Comparison of ENCODE assay signal across 11 cellular contexts in genomic region chrX:85627363-85627762, GRCh38.
A peak's percentile ranks its signal among the peaks of the same experiment; 100 is the strongest.
DNase-seq lines count a peak whose midpoint lies in the region; ATAC-seq, FAIRE-seq and TF ChIP-seq lines count a peak whose summit lies in the region.
"Had no signal": no experiment of that assay in that cellular context is flagged by ENCODE, and none has a peak within 500 bp of the region (broad histone marks: within the 10 kb centered on the region; RNA-seq: fewer than 3 reads in every experiment).

No MANE protein-coding gene starts in this region.

- SMC1A ChIA-PET in GM12878 (lab: Charles Lee; ENCODE audit: uncharacterized antibody, unreplicated experiment): interaction anchor here (0.6 kb wide), 1 partner anchor 541 kb away, joined by 3 read pairs; no protein-coding TSS in a partner anchor

- CTCF ChIA-PET in GM12878 (lab: Yijun Ruan, JAX): interaction anchor here (0.7 to 3.3 kb wide), 9 partner anchors 9 to 1320 kb away, joined by 3 to 10 read pairs (median 5); no protein-coding TSS in a partner anchor
- CTCF ChIA-PET in activated CD8-positive, alpha-beta memory T cell treated with anti-CD3 and anti-CD28 coated beads, Interleukin-2, amount 10 ng/mL, durations not matched to agents 7 days and 5 days (lab: Charles Lee): no interaction called here

- no TSS peak for BruUV-seq in GM12878 (replicated peaks; lab: Mats Ljungman, UMichigan)

- RAD21 ChIA-PET in GM12878 (lab: Charles Lee; ENCODE audit: unreplicated experiment): interaction anchor here (1.3 kb wide), 1 partner anchor 544 kb away, joined by 4 read pairs; no protein-coding TSS in a partner anchor

- peak; percentile 52; the same call in 1 of the 2 replicates for TF ChIP-seq RAD21 in GM12878 (IDR thresholded peaks at IDR 0.05; ENCODE audit: insufficient read depth, low read depth, low read length)

- H3K4me1 ChIP-seq in GM12878 (ENCODE audit: control insufficient read depth, insufficient read depth, low read length) (no peaks in the 10 kb centered on the region), esophagus muscularis mucosa (no peaks in the 10 kb centered on the region)

- intact Hi-C loops in GM12878 (cut with micrococcal nuclease; ENCODE audit: unreplicated experiment): no loop called here
- intact Hi-C loops in esophagus muscularis mucosa (cut with DNase I): no loop called here

- no peak overlapping the region for H3K27ac Mint-ChIP-seq in nephron progenitor cell
- no peak overlapping the region for H3K27ac Mint-ChIP-seq in activated CD8-positive, alpha-beta memory T cell treated with anti-CD3 and anti-CD28 coated beads, Interleukin-2, amount 10 ng/mL, durations not matched to agents 7 days and 5 days
- H3K27ac Mint-ChIP-seq: mesothelial cell of epicardium; stimulated activated naive B cell treated with anti-CD40 and anti-IgM and Interleukin-4, amounts not matched to agents 10 μg/mL and 1 μg/mL and 100 μg/mL, for 72 hours had no signal

- H3K27me3 Mint-ChIP-seq in nephron progenitor cell (ENCODE audit: low read depth, poor library complexity): peaks cover 4% of the 10 kb centered on the region
- H3K27me3 Mint-ChIP-seq in activated CD8-positive, alpha-beta memory T cell treated with anti-CD3 and anti-CD28 coated beads, Interleukin-2, amount 10 ng/mL, durations not matched to agents 7 days and 5 days: no peaks in the 10 kb centered on the region
- H3K27me3 Mint-ChIP-seq: stimulated activated naive B cell treated with anti-CD40 and anti-IgM and Interleukin-4, amounts not matched to agents 10 μg/mL and 1 μg/mL and 100 μg/mL, for 72 hours had no signal

- H3K9ac ChIP-seq in GM12878 (ENCODE audit: control insufficient read depth, insufficient read depth, low read length): no peak overlapping the region

- POLR2A ChIA-PET in GM12878 (lab: Charles Lee): no interaction called here

- TF ChIP-seq POLR2A in GM12878 (IDR thresholded peaks at IDR 0.05; ENCODE audit: low read depth, low read length) (no peak), esophagus muscularis mucosa (IDR thresholded peaks at IDR 0.05; ENCODE audit: low read depth) (no peak)

- 0% methylated on average over 3 of the region's 3 CpGs for WGBS in GM12878 (ENCODE audit: insufficient coverage, insufficient replicate concordance, low lambda C conversion rate, missing lambda C conversion rate)
- 57% methylated on average over 3 of the region's 3 CpGs for WGBS in esophagus muscularis mucosa

- H3K9me3 ChIP-seq in GM12878 (replicated peaks; ENCODE audit: control insufficient read depth, insufficient read depth, low read length) (no peaks in the 10 kb centered on the region), esophagus muscularis mucosa (peaks cover 0 to 6% (median 0%) of the 10 kb centered on the region in 4 donors)

- H2AFZ ChIP-seq in GM12878 (ENCODE audit: control insufficient read depth, low read depth, low read length): no peak overlapping the region

- H3K27ac ChIP-seq in GM12878 (ENCODE audit: control insufficient read depth, insufficient read depth) (no peak overlapping the region), esophagus muscularis mucosa (replicated peaks in 1 of 4) (no peak overlapping the region)

- H3K36me3 Mint-ChIP-seq in nephron progenitor cell (ENCODE audit: low read depth): no peaks in the 10 kb centered on the region
- H3K36me3 Mint-ChIP-seq in activated CD8-positive, alpha-beta memory T cell treated with anti-CD3 and anti-CD28 coated beads, Interleukin-2, amount 10 ng/mL, durations not matched to agents 7 days and 5 days: no peaks in the 10 kb centered on the region
- H3K36me3 Mint-ChIP-seq: stimulated activated naive B cell treated with anti-CD40 and anti-IgM and Interleukin-4, amounts not matched to agents 10 μg/mL and 1 μg/mL and 100 μg/mL, for 72 hours had no signal

- H3K27me3 ChIP-seq in GM12878 (replicated peaks in 1 of 2; ENCODE audit: control insufficient read depth in 2 of 2, insufficient read depth in 2 of 2, low read length in 1 of 2) (no peaks in the 10 kb centered on the region), esophagus muscularis mucosa (no peaks in the 10 kb centered on the region)

- H3K4me2 ChIP-seq in GM12878 (ENCODE audit: control insufficient read depth, insufficient read depth): no peak overlapping the region

- TF ChIP-seq CTCF in GM12878 (IDR thresholded peaks at IDR 0.05 in 2 of 3, conservative IDR thresholded peaks at IDR 0.05 in 1 of 3; ENCODE audit: control insufficient read depth in 2 of 3, extremely low read depth in 1 of 3, insufficient read depth in 1 of 3, low read depth in 3 of 3, low read length in 3 of 3) (peak; percentile 46 to 61 (median 50)), nephron progenitor cell (IDR thresholded peaks at IDR 0.05) (peak; percentile 53), esophagus muscularis mucosa (IDR thresholded peaks at IDR 0.05) (no peak)

- H3K4me3 Mint-ChIP-seq in nephron progenitor cell: no peak overlapping the region
- H3K4me3 Mint-ChIP-seq in activated CD8-positive, alpha-beta memory T cell treated with anti-CD3 and anti-CD28 coated beads, Interleukin-2, amount 10 ng/mL, durations not matched to agents 7 days and 5 days: no peak overlapping the region
- H3K4me3 Mint-ChIP-seq: mesothelial cell of epicardium; stimulated activated naive B cell treated with anti-CD40 and anti-IgM and Interleukin-4, amounts not matched to agents 10 μg/mL and 1 μg/mL and 100 μg/mL, for 72 hours had no signal

- no peaks in the 10 kb centered on the region for H3K4me1 Mint-ChIP-seq in nephron progenitor cell
- no peaks in the 10 kb centered on the region for H3K4me1 Mint-ChIP-seq in activated CD8-positive, alpha-beta memory T cell treated with anti-CD3 and anti-CD28 coated beads, Interleukin-2, amount 10 ng/mL, durations not matched to agents 7 days and 5 days
- H3K4me1 Mint-ChIP-seq: mesothelial cell of epicardium; stimulated activated naive B cell treated with anti-CD40 and anti-IgM and Interleukin-4, amounts not matched to agents 10 μg/mL and 1 μg/mL and 100 μg/mL, for 72 hours had no signal

- H3K4me3 ChIP-seq in GM12878 (no peak overlapping the region), esophagus muscularis mucosa (no peak overlapping the region)

- peak; percentile 80 for ATAC-seq in HG02885 (IDR thresholded peaks at IDR 0.05; ENCODE audit: poor library complexity, unreplicated experiment)
- ATAC-seq in GM12878: peak; percentile 72
- ATAC-seq in activated CD8-positive, alpha-beta memory T cell treated with anti-CD3 and anti-CD28 coated beads, Interleukin-2, amount 10 ng/mL, durations not matched to agents 7 days and 5 days: no peak
- ATAC-seq: stimulated activated naive B cell treated with anti-CD40 and anti-IgM and Interleukin-4, amounts not matched to agents 10 μg/mL and 1 μg/mL and 100 μg/mL, for 72 hours had no signal

- DNase-seq in NCI-H1105 treated with DMSO at 0.1 percent for 48 hours (lab: John Stamatoyannopoulos, UW) (peak; percentile 0), NCI-H1105 (lab: John Stamatoyannopoulos, UW) (no peak), GM12878 (ENCODE audit: low read depth, low spot score) (no peak), nephron progenitor cell (no peak), esophagus muscularis mucosa (ENCODE audit: extremely low spot score) (no peak), nucleus accumbens (lab: John Stamatoyannopoulos, UW) (no peak)
- DNase-seq in activated CD8-positive, alpha-beta memory T cell treated with anti-CD3 and anti-CD28 coated beads, Interleukin-2, amount 10 ng/mL, durations not matched to agents 7 days and 5 days: no peak
- DNase-seq: NCI-H187 treated with DMSO at 0.1 percent for 48 hours; stimulated activated naive B cell treated with anti-CD40 and anti-IgM and Interleukin-4, amounts not matched to agents 10 μg/mL and 1 μg/mL and 100 μg/mL, for 72 hours had no signal

- H3K79me2 ChIP-seq in GM12878 (ENCODE audit: control insufficient read depth, insufficient read depth, low read length): no peaks in the 10 kb centered on the region

- TF ChIP-seq EP300 in GM12878 (IDR thresholded peaks at IDR 0.05; ENCODE audit: borderline replicate concordance in 1 of 2, control insufficient read depth in 1 of 2, low read depth in 2 of 2, low read length in 2 of 2): no peak
- no peak for TF ChIP-seq EP300 in esophagus muscularis mucosa (IDR thresholded peaks at IDR 0.05)

- in situ Hi-C loops in GM12878 (cut with MboI): no loop called here

- FAIRE-seq in GM12878 (lab: Jason Lieb, UNC): no peak

- peaks cover 44% of the 10 kb centered on the region for H3K9me3 Mint-ChIP-seq in nephron progenitor cell
- H3K9me3 Mint-ChIP-seq in activated CD8-positive, alpha-beta memory T cell treated with anti-CD3 and anti-CD28 coated beads, Interleukin-2, amount 10 ng/mL, durations not matched to agents 7 days and 5 days (ENCODE audit: low read depth): no peaks in the 10 kb centered on the region

- no peaks in the 10 kb centered on the region for H4K20me1 ChIP-seq in GM12878 (ENCODE audit: control insufficient read depth, insufficient read depth)

- no peaks in the 10 kb centered on the region for H3K36me3 ChIP-seq in GM12878 (ENCODE audit: control insufficient read depth in 2 of 2, insufficient read depth in 2 of 2, low read length in 1 of 2)
- H3K36me3 ChIP-seq in esophagus muscularis mucosa: no peaks in the 10 kb centered on the region

TF ChIP-seq in GM12878, 131 proteins besides CTCF, POLR2A, EP300 and RAD21:
- TF ChIP-seq SMC3 (IDR thresholded peaks at IDR 0.05; ENCODE audit: borderline replicate concordance, low read length): peak; percentile 38; the same call in 1 of the 2 replicates
- TF ChIP-seq ATF2 (IDR thresholded peaks at IDR 0.05; ENCODE audit: low read length): no peak

Comparison
In these comparisons a context has a peak if more than half of its experiments do, and no peak if none do; other contexts are left out.
1. CTCF ChIP-seq: peak in GM12878 (3 of 3) and nephron progenitor cell (single experiment); none in esophagus muscularis mucosa (0 of 3).